2 cellular contexts compared by ENCODE assay signal in the genomic region with DNA sequence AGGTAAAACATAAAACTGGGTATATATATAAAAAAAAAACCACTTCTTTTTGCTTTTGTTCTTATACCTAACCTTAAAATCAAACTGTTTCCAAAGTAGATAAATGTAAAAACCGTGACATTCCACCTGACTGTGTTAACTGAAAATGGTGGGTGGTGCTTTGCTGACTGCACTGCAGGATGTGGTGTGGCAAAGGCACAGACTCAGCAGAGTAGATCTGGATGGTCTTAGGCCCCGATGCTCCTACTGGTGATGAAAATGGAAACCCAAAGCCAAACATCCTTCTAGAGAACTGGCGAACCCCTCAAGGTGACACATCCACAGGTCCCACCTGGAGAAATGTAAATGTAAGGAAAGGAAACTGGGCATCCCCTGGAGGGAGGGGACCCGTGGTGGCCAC.
TF ChIP-seq lines count a peak whose summit lies in the region.

No MANE protein-coding gene starts in this region.

TF ChIP-seq in HepG2, 621 proteins besides CTCF, POLR2A, EP300 and RAD21:
- TF ChIP-seq, protein P1, sequence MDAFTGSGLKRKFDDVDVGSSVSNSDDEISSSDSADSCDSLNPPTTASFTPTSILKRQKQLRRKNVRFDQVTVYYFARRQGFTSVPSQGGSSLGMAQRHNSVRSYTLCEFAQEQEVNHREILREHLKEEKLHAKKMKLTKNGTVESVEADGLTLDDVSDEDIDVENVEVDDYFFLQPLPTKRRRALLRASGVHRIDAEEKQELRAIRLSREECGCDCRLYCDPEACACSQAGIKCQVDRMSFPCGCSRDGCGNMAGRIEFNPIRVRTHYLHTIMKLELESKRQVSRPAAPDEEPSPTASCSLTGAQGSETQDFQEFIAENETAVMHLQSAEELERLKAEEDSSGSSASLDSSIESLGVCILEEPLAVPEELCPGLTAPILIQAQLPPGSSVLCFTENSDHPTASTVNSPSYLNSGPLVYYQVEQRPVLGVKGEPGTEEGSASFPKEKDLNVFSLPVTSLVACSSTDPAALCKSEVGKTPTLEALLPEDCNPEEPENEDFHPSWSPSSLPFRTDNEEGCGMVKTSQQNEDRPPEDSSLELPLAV (CRISPR knock-in tag; conservative IDR thresholded peaks at IDR 0.05; ENCODE audit: low read depth) = no peak
- TF ChIP-seq, protein P2, sequence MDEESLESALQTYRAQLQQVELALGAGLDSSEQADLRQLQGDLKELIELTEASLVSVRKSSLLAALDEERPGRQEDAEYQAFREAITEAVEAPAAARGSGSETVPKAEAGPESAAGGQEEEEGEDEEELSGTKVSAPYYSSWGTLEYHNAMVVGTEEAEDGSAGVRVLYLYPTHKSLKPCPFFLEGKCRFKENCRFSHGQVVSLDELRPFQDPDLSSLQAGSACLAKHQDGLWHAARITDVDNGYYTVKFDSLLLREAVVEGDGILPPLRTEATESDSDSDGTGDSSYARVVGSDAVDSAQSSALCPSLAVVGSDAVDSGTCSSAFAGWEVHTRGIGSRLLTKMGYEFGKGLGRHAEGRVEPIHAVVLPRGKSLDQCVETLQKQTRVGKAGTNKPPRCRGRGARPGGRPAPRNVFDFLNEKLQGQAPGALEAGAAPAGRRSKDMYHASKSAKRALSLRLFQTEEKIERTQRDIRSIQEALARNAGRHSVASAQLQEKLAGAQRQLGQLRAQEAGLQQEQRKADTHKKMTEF (CRISPR knock-in tag; IDR thresholded peaks at IDR 0.05) = no peak
- TF ChIP-seq, protein P3, sequence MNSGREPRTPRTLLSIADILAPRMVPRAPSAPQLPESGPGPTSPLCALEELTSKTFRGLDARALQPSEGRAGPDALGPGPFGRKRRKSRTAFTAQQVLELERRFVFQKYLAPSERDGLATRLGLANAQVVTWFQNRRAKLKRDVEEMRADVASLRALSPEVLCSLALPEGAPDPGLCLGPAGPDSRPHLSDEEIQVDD (CRISPR knock-in tag; IDR thresholded peaks at IDR 0.05; ENCODE audit: borderline replicate concordance) = no peak
- TF ChIP-seq MED8 (CRISPR knock-in tag; IDR thresholded peaks at IDR 0.05; ENCODE audit: insufficient replicate concordance) = no peak
- TF ChIP-seq CBX1 (IDR thresholded peaks at IDR 0.05; ENCODE audit: low read depth) = no peak
- 0 out of 2 replicates have a peak, but pooled peaks have one; percentile 29 for TF ChIP-seq RBFOX2 (IDR thresholded peaks at IDR 0.05; ENCODE audit: low read depth, low read length)
- TF ChIP-seq ZBTB20 (CRISPR knock-in tag; IDR thresholded peaks at IDR 0.05; ENCODE audit: borderline replicate concordance, low read depth) = no peak
- 0 out of 2 replicates have a peak, but pooled peaks have one; percentile 19 for TF ChIP-seq ZNF296 (CRISPR knock-in tag; conservative IDR thresholded peaks at IDR 0.05)
TF ChIP-seq in HepG2: peak in this region for 2.

TF ChIP-seq in K562, 482 proteins besides CTCF, POLR2A, EP300 and RAD21:
- TF ChIP-seq BCL6 (CRISPR knock-in tag; IDR thresholded peaks at IDR 0.05) (no peak), NFXL1 (CRISPR knock-in tag; IDR thresholded peaks at IDR 0.05) (no peak), SNIP1 (IDR thresholded peaks at IDR 0.05; ENCODE audit: low read depth) (no peak), SMARCA4 (IDR thresholded peaks at IDR 0.05) (no peak), PHF20 (IDR thresholded peaks at IDR 0.05; ENCODE audit: partially characterized antibody) (no peak), BMI1 (IDR thresholded peaks at IDR 0.05; ENCODE audit: low read length) (no peak), GABPB1 (CRISPR knock-in tag; IDR thresholded peaks at IDR 0.05) (no peak), CAMTA2 (CRISPR knock-in tag; conservative IDR thresholded peaks at IDR 0.05) (no peak), MCM2 (IDR thresholded peaks at IDR 0.05; ENCODE audit: low read depth) (no peak), PPARD (CRISPR knock-in tag; IDR thresholded peaks at IDR 0.05) (no peak), PHTF2 (CRISPR knock-in tag; IDR thresholded peaks at IDR 0.05) (no peak), HDAC8 (tag; IDR thresholded peaks at IDR 0.05) (no peak), GATA2 (CRISPR knock-in tag; IDR thresholded peaks at IDR 0.05) (no peak), TCF7 (IDR thresholded peaks at IDR 0.05; ENCODE audit: borderline replicate concordance) (no peak), XRCC4 (IDR thresholded peaks at IDR 0.05; ENCODE audit: extremely low read depth, insufficient read depth, insufficient read length) (no peak)
- TF ChIP-seq, protein P4, sequence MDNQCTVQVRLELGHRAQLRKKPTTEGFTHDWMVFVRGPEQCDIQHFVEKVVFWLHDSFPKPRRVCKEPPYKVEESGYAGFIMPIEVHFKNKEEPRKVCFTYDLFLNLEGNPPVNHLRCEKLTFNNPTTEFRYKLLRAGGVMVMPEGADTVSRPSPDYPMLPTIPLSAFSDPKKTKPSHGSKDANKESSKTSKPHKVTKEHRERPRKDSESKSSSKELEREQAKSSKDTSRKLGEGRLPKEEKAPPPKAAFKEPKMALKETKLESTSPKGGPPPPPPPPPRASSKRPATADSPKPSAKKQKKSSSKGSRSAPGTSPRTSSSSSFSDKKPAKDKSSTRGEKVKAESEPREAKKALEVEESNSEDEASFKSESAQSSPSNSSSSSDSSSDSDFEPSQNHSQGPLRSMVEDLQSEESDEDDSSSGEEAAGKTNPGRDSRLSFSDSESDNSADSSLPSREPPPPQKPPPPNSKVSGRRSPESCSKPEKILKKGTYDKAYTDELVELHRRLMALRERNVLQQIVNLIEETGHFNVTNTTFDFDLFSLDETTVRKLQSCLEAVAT (IDR thresholded peaks at IDR 0.05) = no peak
